Comparison of ENCODE assay signal across 15 cellular contexts in genomic region chr6:65182681-65183080, GRCh38.
DNase-seq lines count a peak whose midpoint lies in the region; ATAC-seq and TF ChIP-seq lines count a peak whose summit lies in the region.
"Had no signal": no experiment of that assay in that cellular context is flagged by ENCODE, and none has a peak within 500 bp of the region (broad histone marks: within the 10 kb centered on the region; RNA-seq: fewer than 3 reads in every experiment).

No MANE protein-coding gene starts in this region.

- no peaks in the 10 kb centered on the region for H3K9me3 ChIP-seq in IMR-90 (ENCODE audit: control insufficient read depth, insufficient read depth, low read length)

- no peak overlapping the region for H3K4me2 ChIP-seq in IMR-90 (ENCODE audit: low read depth, low read length)
- H3K4me2 ChIP-seq: KMS-11 had no signal

- no peak overlapping the region for H4K91ac ChIP-seq in IMR-90 (ENCODE audit: insufficient read depth, low read depth, low read length)

- H3K36me3 ChIP-seq in IMR-90 (ENCODE audit: control insufficient read depth, insufficient read depth, low read length), result no peaks in the 10 kb centered on the region

- peak; percentile 65 for ATAC-seq in IMR-90 (ENCODE audit: low read depth)
- ATAC-seq in GM21737 (IDR thresholded peaks at IDR 0.05; ENCODE audit: unreplicated experiment), result no peak
- ATAC-seq in GM21528 (IDR thresholded peaks at IDR 0.05; ENCODE audit: low FRiP score, unreplicated experiment), result no peak

- intact Hi-C loops in IMR-90 (cut with micrococcal nuclease), result no loop called here

- H2BK5ac ChIP-seq in IMR-90 (ENCODE audit: low read depth, low read length, poor library complexity, severe bottlenecking), result no peak overlapping the region

- no TSS peak for BruUV-seq in IMR-90 (replicated peaks; lab: Mats Ljungman, UMichigan)

- in situ Hi-C loops in ACHN (cut with HindIII; ENCODE audit: low pct_ligation_motif_present, low pct_unique_long_range_greater_than_20kb, low sequenced_read_pairs) (no loop called here), IMR-90 (cut with MboI; ENCODE audit: low sequenced_read_pairs) (no loop called here)

- no peak overlapping the region for H3K14ac ChIP-seq in IMR-90 (replicated peaks; ENCODE audit: low read depth, low read length)

- H4K20me1 ChIP-seq in IMR-90 (ENCODE audit: insufficient read depth, low read length), result no peaks in the 10 kb centered on the region

- H4K5ac ChIP-seq in IMR-90 (ENCODE audit: low read depth, low read length), result no peak overlapping the region

- no peak overlapping the region for H3K23ac ChIP-seq in IMR-90 (ENCODE audit: low read depth, low read length)

- POLR2A ChIA-PET in IMR-90 (lab: Charles Lee; ENCODE audit: unreplicated experiment), result no interaction called here

- H3K9ac ChIP-seq in IMR-90 (ENCODE audit: low read depth, low read length), result no peak overlapping the region
- H3K9ac ChIP-seq: KMS-11 had no signal

- no peak overlapping the region for H3K4me3 ChIP-seq in IMR-90 (ENCODE audit: insufficient read depth, low read depth, low read length)

- no peak overlapping the region for H2AK9ac ChIP-seq in IMR-90 (replicated peaks; ENCODE audit: low read depth, low read length, poor library complexity)

- H3K27ac ChIP-seq in IMR-90 (ENCODE audit: insufficient read depth, low read length), result no peak overlapping the region
- H3K27ac ChIP-seq: KMS-11 had no signal

- no peak overlapping the region for H2AK5ac ChIP-seq in IMR-90 (ENCODE audit: low read depth, low read length)

- dilution Hi-C loops in IMR-90 (cut with HindIII; ENCODE audit: low sequenced_read_pairs, unreplicated experiment), result no loop called here

- peak; percentile 38 for DNase-seq in ACHN
- peak; percentile 40 for DNase-seq in IMR-90
- peak; percentile 74 for DNase-seq in amniotic epithelial cell (ENCODE audit: low read depth)
- peak; percentile 80 for DNase-seq in glomerular visceral epithelial cell (ENCODE audit: extremely low spot score)
- no peak for DNase-seq in activated gamma-delta T cell treated with Interleukin-2 at 50 U/mL for 16 hours
- DNase-seq in T1000 (lab: John Stamatoyannopoulos, UW), result no peak
- DNase-seq: activated CD4-positive, alpha-beta T cell treated with anti-CD3 and anti-CD28 coated beads, Interleukin-2, amount 10 ng/mL, durations not matched to agents 7 days and 5 days; activated CD8-positive, alpha-beta memory T cell treated with anti-CD3 and anti-CD28 coated beads, Interleukin-2, amount 50 U/mL, for 4 hours; DMS153; NCI-H1092; NCI-H2081; stimulated activated naive CD4-positive, alpha-beta T cell had no signal

- H3K27me3 ChIP-seq in IMR-90 (ENCODE audit: control insufficient read depth, insufficient read depth, low read length), result no peaks in the 10 kb centered on the region

- no peak overlapping the region for H3K18ac ChIP-seq in IMR-90 (ENCODE audit: low read depth, low read length)

- H3K9me1 ChIP-seq in IMR-90 (ENCODE audit: insufficient read depth, low read length), result no peaks in the 10 kb centered on the region

- H2BK15ac ChIP-seq in IMR-90 (ENCODE audit: low read depth, low read length), result no peak overlapping the region

- H3K4me1 ChIP-seq in IMR-90 (ENCODE audit: control insufficient read depth, insufficient read depth, low read length), result no peaks in the 10 kb centered on the region

- no peak for TF ChIP-seq RAD21 in IMR-90 (IDR thresholded peaks at IDR 0.05; ENCODE audit: low read length)

- H2BK120ac ChIP-seq in IMR-90 (ENCODE audit: low read depth, low read length), result no peak overlapping the region

- no peak overlapping the region for H2BK20ac ChIP-seq in IMR-90 (ENCODE audit: low read depth, low read length)

- H2AFZ ChIP-seq in IMR-90 (replicated peaks; ENCODE audit: low read length, poor library complexity), result no peak overlapping the region

- H3K56ac ChIP-seq in IMR-90 (ENCODE audit: extremely low read depth, insufficient read depth, low read length), result no peak overlapping the region

- TF ChIP-seq CTCF in IMR-90 (conservative IDR thresholded peaks at IDR 0.05; ENCODE audit: low read depth, low read length), result no peak

- no peaks in the 10 kb centered on the region for H3K79me1 ChIP-seq in IMR-90 (ENCODE audit: low read depth in 1 of 2, low read length in 2 of 2)

- no peak overlapping the region for H3K4ac ChIP-seq in IMR-90 (ENCODE audit: low read depth, low read length)

- CTCF ChIA-PET in IMR-90 (lab: Yijun Ruan, JAX), result no interaction called here

- H4K8ac ChIP-seq in IMR-90 (ENCODE audit: low read depth in 2 of 2, low read length in 2 of 2), result no peak overlapping the region

- WGBS in IMR-90 (ENCODE audit: extremely low coverage in 2 of 2, insufficient read length in 1 of 2), 2 experiments, result no CpG with 5 or more reads among the region's 2 CpGs

- no peak for TF ChIP-seq POLR2A in IMR-90 (IDR thresholded peaks at IDR 0.05; ENCODE audit: low read depth, low read length)

TF ChIP-seq in IMR-90, 13 proteins besides CTCF, POLR2A, EP300 and RAD21:
- TF ChIP-seq MXI1 (IDR thresholded peaks at IDR 0.05; ENCODE audit: borderline replicate concordance, low read depth, low read length) (no peak), MAFK (IDR thresholded peaks at IDR 0.05; ENCODE audit: low read depth, low read length) (no peak), CHD1 (IDR thresholded peaks at IDR 0.05; ENCODE audit: low read depth, low read length) (no peak), RCOR1 (IDR thresholded peaks at IDR 0.05; ENCODE audit: insufficient replicate concordance, low read length) (no peak)

Comparison
In these comparisons a context has a peak if more than half of its experiments do, and no peak if none do; other contexts are left out.
1. DNase-seq: peak in ACHN (single experiment), IMR-90 (single experiment), amniotic epithelial cell (single experiment) and glomerular visceral epithelial cell (single experiment); none in activated gamma-delta T cell treated with Interleukin-2 at 50 U/mL for 16 hours (single experiment) and T1000 (single experiment).